13 cellular contexts compared by ENCODE assay signal in genomic region chr11:64238999-64239398, GRCh38. TPM values are rescaled to one million over a fixed set of nuclear protein-coding genes. Genes with fewer than 3 reads are reported as not detected.
DNase-seq lines count a peak whose midpoint lies in the region; ATAC-seq and FAIRE-seq lines count a peak whose summit lies in the region.
"Had no signal": no experiment of that assay in that cellular context is flagged by ENCODE, and none has a peak within 500 bp of the region (broad histone marks: within the 10 kb centered on the region; RNA-seq: fewer than 3 reads in every experiment).

No MANE protein-coding gene starts in this region.

- H3K9me3 ChIP-seq in BLaER1 treated with 17β-estradiol and CSF1 and Interleukin-3, amounts not matched to agents 10 nM and 100 nM (replicated peaks in 1 of 11) = no peaks in the 10 kb centered on the region
- H3K9me3 ChIP-seq in muscle layer of duodenum (ENCODE audit: control insufficient read depth in 1 of 2, low read length in 2 of 2) = no peaks in the 10 kb centered on the region

- H3K4me3 ChIP-seq in BLaER1 treated with 17β-estradiol and CSF1 and Interleukin-3, amounts not matched to agents 10 nM and 100 nM = no peak overlapping the region
- no peak overlapping the region for H3K4me3 ChIP-seq in muscle layer of duodenum (ENCODE audit: low read depth in 1 of 2, low read length in 2 of 2)

- peaks cover 23 to 53% (median 36%) of the 10 kb centered on the region in 11 experiments for H3K36me3 ChIP-seq in BLaER1 treated with 17β-estradiol and CSF1 and Interleukin-3, amounts not matched to agents 10 nM and 100 nM
- H3K36me3 ChIP-seq in muscle layer of duodenum (ENCODE audit: control insufficient read depth in 1 of 2, insufficient read depth in 2 of 2, low read length in 2 of 2) = peaks cover 14 to 19% of the 10 kb centered on the region in 2 donors

- H3K9ac ChIP-seq in BLaER1 treated with 17β-estradiol and CSF1 and Interleukin-3, amounts not matched to agents 10 nM and 100 nM = peak overlapping the region in 9 of 11 experiments; percentile 26 to 95 (median 55); a peak in 13 of 22 replicates

- peak overlapping the region in 9 of 11 experiments; percentile 36 to 99 (median 97); a peak in 13 of 22 replicates for H3K4me2 ChIP-seq in BLaER1 treated with 17β-estradiol and CSF1 and Interleukin-3, amounts not matched to agents 10 nM and 100 nM

- H3K27ac Mint-ChIP-seq in IgD-negative memory B cell = peak overlapping the region; percentile 96 to 100 (median 100)
- peak overlapping the region; percentile 50 for H3K27ac Mint-ChIP-seq in activated naive CD8-positive, alpha-beta T cell treated with anti-CD3 and anti-CD28 coated beads for 36 hours

- peaks cover 14 to 38% (median 28%) of the 10 kb centered on the region in 11 experiments; a peak in 21 of 22 replicates for H4K20me1 ChIP-seq in BLaER1 treated with 17β-estradiol and CSF1 and Interleukin-3, amounts not matched to agents 10 nM and 100 nM

- FAIRE-seq in urothelium cell line (lab: Jason Lieb, UNC) = no peak
- FAIRE-seq: endothelial cell of umbilical vein, H54, islet of Langerhans had no signal

- no peaks in the 10 kb centered on the region for H3K27me3 ChIP-seq in BLaER1 treated with 17β-estradiol and CSF1 and Interleukin-3, amounts not matched to agents 10 nM and 100 nM
- H3K27me3 ChIP-seq in muscle layer of duodenum (ENCODE audit: low read depth, low read length) = no peaks in the 10 kb centered on the region

- H3K9me3 Mint-ChIP-seq in IgD-negative memory B cell = no peaks in the 10 kb centered on the region
- no peaks in the 10 kb centered on the region for H3K9me3 Mint-ChIP-seq in activated naive CD8-positive, alpha-beta T cell treated with anti-CD3 and anti-CD28 coated beads for 36 hours

- no peak for ATAC-seq in HG02973 (IDR thresholded peaks at IDR 0.05; ENCODE audit: unreplicated experiment)
- ATAC-seq: right cardiac atrium had no signal

- peak overlapping the region in 9 of 11 experiments; percentile 8 to 96 (median 52); a peak in 14 of 22 replicates for H3K27ac ChIP-seq in BLaER1 treated with 17β-estradiol and CSF1 and Interleukin-3, amounts not matched to agents 10 nM and 100 nM
- H3K27ac ChIP-seq in muscle layer of duodenum (ENCODE audit: low read length) = peak overlapping the region; percentile 28

- H3K4me3 Mint-ChIP-seq in IgD-negative memory B cell = peak overlapping the region; percentile 21 to 95 (median 52)
- no peak overlapping the region for H3K4me3 Mint-ChIP-seq in activated naive CD8-positive, alpha-beta T cell treated with anti-CD3 and anti-CD28 coated beads for 36 hours

- no peak for DNase-seq in activated naive CD8-positive, alpha-beta T cell treated with anti-CD3 and anti-CD28 coated beads for 36 hours
- DNase-seq in NCI-H1105 treated with DMSO at 0.1 percent for 48 hours (lab: John Stamatoyannopoulos, UW) (no peak), medulla oblongata (ENCODE audit: extremely low spot score) (no peak), urothelium cell line (ENCODE audit: low spot score) (no peak)
- DNase-seq: activated effector memory CD4-positive, alpha-beta T cell treated with Interleukin-2 at 50 U/mL for 16 hours had no signal

- H3K4me1 ChIP-seq in BLaER1 treated with 17β-estradiol and CSF1 and Interleukin-3, amounts not matched to agents 10 nM and 100 nM = peaks cover 71 to 78% (median 77%) of the 10 kb centered on the region in 10 experiments
- peaks cover 17 to 35% of the 10 kb centered on the region in 2 donors for H3K4me1 ChIP-seq in muscle layer of duodenum (ENCODE audit: control insufficient read depth in 1 of 2, insufficient read depth in 2 of 2, low read length in 2 of 2)

- no peaks in the 10 kb centered on the region for H3K27me3 Mint-ChIP-seq in IgD-negative memory B cell
- no peaks in the 10 kb centered on the region for H3K27me3 Mint-ChIP-seq in activated naive CD8-positive, alpha-beta T cell treated with anti-CD3 and anti-CD28 coated beads for 36 hours

- peaks cover 3% of the 10 kb centered on the region for H3K36me3 Mint-ChIP-seq in IgD-negative memory B cell
- H3K36me3 Mint-ChIP-seq in activated naive CD8-positive, alpha-beta T cell treated with anti-CD3 and anti-CD28 coated beads for 36 hours = peaks cover 25% of the 10 kb centered on the region

- H3K4me1 Mint-ChIP-seq in IgD-negative memory B cell = peaks cover 38 to 45% (median 44%) of the 10 kb centered on the region in 3 donors
- H3K4me1 Mint-ChIP-seq in activated naive CD8-positive, alpha-beta T cell treated with anti-CD3 and anti-CD28 coated beads for 36 hours = peaks cover 32% of the 10 kb centered on the region

RNA-seq across cellular contexts. Expression of gene FKBP2, which starts 1.9 kb away (rescaled TPM):
- polyA plus RNA-seq in IgD-negative memory B cell = 101 TPM
- total RNA-seq in activated naive CD8-positive, alpha-beta T cell treated with anti-CD3 and anti-CD28 coated beads for 36 hours = 10 to 100 TPM; 21.9 to 22.8 TPM

RNA-seq across cellular contexts. Expression of gene VEGFB, which starts 4.6 kb away (rescaled TPM):
- 34.8 TPM for polyA plus RNA-seq in IgD-negative memory B cell
- 10 to 100 TPM; 84.7 to 85.8 TPM for total RNA-seq in activated naive CD8-positive, alpha-beta T cell treated with anti-CD3 and anti-CD28 coated beads for 36 hours

RNA-seq across cellular contexts. Expression of gene PPP1R14B, which starts 7.7 kb away (rescaled TPM):
- 48.1 TPM for polyA plus RNA-seq in IgD-negative memory B cell
- total RNA-seq in activated naive CD8-positive, alpha-beta T cell treated with anti-CD3 and anti-CD28 coated beads for 36 hours = 100 to 1,000 TPM; 332 to 336 TPM

RNA-seq across cellular contexts. Expression of gene DNAJC4, which starts 8.7 kb away (rescaled TPM):
- 49.3 TPM for polyA plus RNA-seq in IgD-negative memory B cell
- 10 to 100 TPM; 16.5 to 17.7 TPM for total RNA-seq in activated naive CD8-positive, alpha-beta T cell treated with anti-CD3 and anti-CD28 coated beads for 36 hours

RNA-seq across cellular contexts. Expression of gene PLCB3, which starts 12.3 kb away (rescaled TPM):
- polyA plus RNA-seq in IgD-negative memory B cell = 0.33 TPM
- total RNA-seq in activated naive CD8-positive, alpha-beta T cell treated with anti-CD3 and anti-CD28 coated beads for 36 hours = 1 to 10 TPM; 7.3 to 7.4 TPM
